In the genomic region with DNA sequence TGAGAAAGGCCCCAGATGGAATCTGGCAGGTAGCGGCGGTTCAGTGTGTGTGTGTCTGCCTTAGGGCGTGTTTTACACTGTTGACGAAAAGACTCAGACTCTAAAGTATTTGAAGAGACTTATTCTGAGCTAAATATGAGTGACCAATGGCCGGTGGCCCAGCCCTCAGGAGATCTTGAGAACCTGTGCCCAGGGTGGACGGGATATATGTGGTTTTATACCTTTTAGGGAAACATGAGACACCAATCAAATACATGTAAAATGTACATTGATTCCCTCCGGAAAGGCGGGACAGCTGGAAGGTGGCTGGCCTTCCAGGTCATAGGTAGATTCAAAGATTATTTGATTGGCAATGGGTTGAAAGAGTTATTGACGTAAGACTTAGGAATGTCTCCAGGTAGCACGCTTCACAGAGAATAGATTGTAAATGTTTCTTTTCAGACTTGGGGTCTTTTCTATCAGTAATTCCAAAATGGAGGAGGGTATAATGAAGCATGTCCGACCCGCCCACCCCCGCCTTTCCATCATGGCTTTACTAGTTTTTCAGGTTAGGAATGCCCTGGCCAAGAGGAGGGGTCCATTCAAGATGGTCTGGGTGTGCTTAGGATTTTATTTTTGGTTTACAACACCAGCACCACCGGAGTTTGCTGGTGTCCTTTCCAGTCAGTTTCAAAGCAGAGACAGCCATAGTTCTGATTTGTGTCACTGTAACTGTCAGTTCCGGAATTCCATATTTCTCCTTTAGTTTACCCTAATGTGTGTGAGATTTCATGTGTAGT, we compare ENCODE assay signal across 8 cellular contexts. TPM values are rescaled to one million over a fixed set of nuclear protein-coding genes. Genes with fewer than 3 reads are reported as not detected.
DNase-seq lines count a peak whose midpoint lies in the region; FAIRE-seq and TF ChIP-seq lines count a peak whose summit lies in the region.

No MANE protein-coding gene starts in this region.

- no peak for FAIRE-seq in H1 (lab: Jason Lieb, UNC)

- no peak overlapping the region for H2BK20ac ChIP-seq in H1 (ENCODE audit: low read length)

- H4K91ac ChIP-seq in H1 (replicated peaks; ENCODE audit: insufficient read length, low read length) = no peak overlapping the region

- 0 out of 2 replicates have a peak overlapping the region, but pooled peaks have one; percentile 43 for H4K8ac ChIP-seq in H1 (ENCODE audit: extremely low read depth, insufficient read depth, low read length)

- no peak for TF ChIP-seq RAD21 in H1 (IDR thresholded peaks at IDR 0.05 in 1 of 2, conservative IDR thresholded peaks at IDR 0.05 in 1 of 2; ENCODE audit: low read depth in 2 of 2, low read length in 2 of 2)

- H4K20me1 ChIP-seq in OCI-LY7 (ENCODE audit: insufficient read depth, low read length) (no peaks in the 10 kb centered on the region), H1 (replicated peaks in 1 of 2; ENCODE audit: control insufficient read depth in 1 of 2, insufficient read depth in 2 of 2, low read length in 2 of 2) (peaks cover 0 to 4% of the 10 kb centered on the region in 2 experiments)

- H2BK5ac ChIP-seq in H1 (ENCODE audit: low read depth, low read length) = 0 out of 2 replicates have a peak overlapping the region, but pooled peaks have one; percentile 64

- H3K9me2 ChIP-seq in OCI-LY7 (ENCODE audit: insufficient read depth, low read length) = no peaks in the 10 kb centered on the region

- H3K36me3 ChIP-seq in OCI-LY7 (ENCODE audit: insufficient read depth, low read length) (peaks cover 70% of the 10 kb centered on the region), H1 (ENCODE audit: control insufficient read depth in 2 of 4, insufficient read depth in 4 of 4, low read length in 3 of 4) (peaks cover 0 to 19% (median 3%) of the 10 kb centered on the region in 4 experiments; a peak in 4 of 8 replicates)

- TF ChIP-seq CTCF in OCI-LY7 (conservative IDR thresholded peaks at IDR 0.05; ENCODE audit: low read length) = no peak
- TF ChIP-seq CTCF in H1 (IDR thresholded peaks at IDR 0.05; ENCODE audit: control extremely low read depth in 1 of 3, insufficient read depth in 1 of 3, low read depth in 1 of 3, low read length in 3 of 3) = no peak

- TF ChIP-seq EP300 in H1 (IDR thresholded peaks at IDR 0.05; ENCODE audit: borderline replicate concordance in 1 of 2, low read depth in 2 of 2, low read length in 2 of 2) = no peak

- 32% methylated on average over 15 of the region's 15 CpGs; no CpG with 5 or more reads in 1 of the 2 experiments for WGBS in H1 (ENCODE audit: extremely low coverage in 1 of 2, insufficient coverage in 1 of 2, insufficient read length in 1 of 2, insufficient replicate concordance in 2 of 2, low coverage in 1 of 2, low lambda C conversion rate in 2 of 2, missing lambda C conversion rate in 1 of 2), 2 experiments

- H2AFZ ChIP-seq in OCI-LY7 (ENCODE audit: low read length) (peak overlapping the region; percentile 65), H1 (ENCODE audit: low read length) (peak overlapping the region; percentile 19; the same call in 1 of the 2 replicates)

- H3K56ac ChIP-seq in H1 (replicated peaks; ENCODE audit: insufficient read length, low read depth, low read length) = peak overlapping the region; percentile 5

- DNase-seq in NCI-H2107 treated with DMSO at 0.1 percent for 48 hours (lab: John Stamatoyannopoulos, UW; ENCODE audit: unreplicated experiment) (peak; percentile 8), NCI-H2107 (lab: John Stamatoyannopoulos, UW) (no peak), OCI-LY7 (ENCODE audit: low spot score) (no peak), H1 (ENCODE audit: low read depth in 1 of 2, low spot score in 2 of 2) (no peak), myocyte (ENCODE audit: low read depth) (peak; percentile 22), NCI-H1092 treated with DMSO at 0.1 percent for 48 hours (lab: John Stamatoyannopoulos, UW) (no peak), SK-N-DZ (ENCODE audit: low spot score) (no peak)
- no peak for DNase-seq in NK-92 treated with Interleukin-12 subunit alpha and Interleukin-12 subunit beta, amount 100 ng/mL, for 24 hours (lab: John Stamatoyannopoulos, UW)

- peak overlapping the region; percentile 35 for H3K27ac ChIP-seq in OCI-LY7 (ENCODE audit: low read depth, low read length, poor library complexity, severe bottlenecking)
- H3K27ac ChIP-seq in H1 (ENCODE audit: low read depth, low read length) = peak overlapping the region; percentile 41; the same call in 1 of the 2 replicates

- H3K79me1 ChIP-seq in H1 (ENCODE audit: low read depth, low read length) = peaks cover 3% of the 10 kb centered on the region

- no peak overlapping the region for H2BK12ac ChIP-seq in H1 (ENCODE audit: low read depth, low read length)

- no peak overlapping the region for H3K4ac ChIP-seq in H1 (replicated peaks; ENCODE audit: insufficient read length, low read depth, low read length)

- peaks cover 19% of the 10 kb centered on the region for H3K4me1 ChIP-seq in OCI-LY7 (ENCODE audit: insufficient read depth, low read length, poor library complexity, severe bottlenecking)
- H3K4me1 ChIP-seq in H1 (replicated peaks in 1 of 4; ENCODE audit: control insufficient read depth in 3 of 4, insufficient read depth in 4 of 4, low read length in 3 of 4) = peaks cover 0 to 4% (median 0%) of the 10 kb centered on the region in 4 experiments; a peak in 2 of 7 replicates

- no peak overlapping the region for H3K18ac ChIP-seq in H1 (ENCODE audit: extremely low read depth, low read length)

- no peak overlapping the region for H2AK5ac ChIP-seq in H1 (ENCODE audit: low read depth, low read length)

- no peak overlapping the region for H4K5ac ChIP-seq in H1 (ENCODE audit: insufficient read length, low read depth, low read length)

- H2BK15ac ChIP-seq in H1 (ENCODE audit: low read length) = no peak overlapping the region

- BruUV-seq in OCI-LY7 (replicated peaks; lab: Mats Ljungman, UMichigan) = no TSS peak

- H3K23ac ChIP-seq in H1 (ENCODE audit: insufficient read length) = no peak overlapping the region

- no peak overlapping the region for H2BK120ac ChIP-seq in H1 (replicated peaks; ENCODE audit: low read depth, low read length)

- CTCF ChIA-PET in OCI-LY7 (lab: Charles Lee; ENCODE audit: unreplicated experiment) = no interaction called here
- CTCF ChIA-PET in H1 (lab: Charles Lee; ENCODE audit: partially characterized antibody) = no interaction called here

- peaks cover 28% of the 10 kb centered on the region; the same call in 1 of the 2 replicates for H3K9me3 ChIP-seq in OCI-LY7 (ENCODE audit: low read length)
- H3K9me3 ChIP-seq in H1 (ENCODE audit: insufficient read depth in 2 of 2, low read depth in 1 of 2, low read length in 1 of 2) = no peaks in the 10 kb centered on the region

- peak overlapping the region; percentile 68 to 96 (median 78) for H3K9ac ChIP-seq in H1 (replicated peaks in 1 of 4; ENCODE audit: extremely low read depth in 1 of 4, low read depth in 3 of 4, low read length in 3 of 4)

- H3K14ac ChIP-seq in H1 (ENCODE audit: insufficient read length) = no peak overlapping the region

- H3K4me2 ChIP-seq in OCI-LY7 (ENCODE audit: low read length) = peak overlapping the region; percentile 71
- H3K4me2 ChIP-seq in H1 (ENCODE audit: insufficient read depth in 1 of 2, low read depth in 2 of 2, low read length in 2 of 2) = peak overlapping the region; percentile 85 to 95

- no peak for TF ChIP-seq POLR2A in H1 (IDR thresholded peaks at IDR 0.05; ENCODE audit: control extremely low read depth in 1 of 2, low read depth in 2 of 2, low read length in 2 of 2)

- POLR2A ChIA-PET in OCI-LY7 (lab: Charles Lee) = interaction anchor here (1.1 kb wide), 1 partner anchor 12 kb away, joined by 3 read pairs; no protein-coding TSS in a partner anchor
- POLR2A ChIA-PET in H1 (lab: Charles Lee; ENCODE audit: partially characterized antibody) = interaction anchor here (1.0 to 3.4 kb wide), 8 partner anchors 12 to 463 kb away, joined by 3 to 31 read pairs (median 4); partner anchors contain the start of genes OVOL3, ZNF260 and ZNF850

- no peaks in the 10 kb centered on the region for H3K27me3 ChIP-seq in H1 (replicated peaks in 1 of 4; ENCODE audit: control insufficient read depth in 3 of 4, extremely low read depth in 1 of 4, insufficient read depth in 3 of 4, low read length in 3 of 4)

- intact Hi-C loops in OCI-LY7 (cut with micrococcal nuclease; ENCODE audit: unreplicated experiment) = loop anchor here (2.0 to 5.0 kb wide), 5 partner anchors 45 to 893 kb away; partner anchors contain the start of genes ZNF260, ZNF420, ZNF567 and ZNF569

- H3K79me2 ChIP-seq in OCI-LY7 (ENCODE audit: insufficient read depth, low read depth, low read length) = peaks cover 30% of the 10 kb centered on the region; the same call in 1 of the 2 replicates
- H3K79me2 ChIP-seq in H1 (ENCODE audit: control insufficient read depth in 1 of 2, insufficient read depth in 2 of 2, low read length in 2 of 2) = peaks cover 0 to 55% of the 10 kb centered on the region in 2 experiments; a peak in 2 of 4 replicates

- peaks cover 8% of the 10 kb centered on the region for H3K23me2 ChIP-seq in H1 (ENCODE audit: low read depth, low read length)

- peak overlapping the region; percentile 91 for H3K4me3 ChIP-seq in OCI-LY7 (ENCODE audit: low read depth, low read length, poor library complexity, severe bottlenecking)
- peak overlapping the region; percentile 93 to 100 (median 96) for H3K4me3 ChIP-seq in H1 (ENCODE audit: extremely low read depth in 1 of 4, insufficient read depth in 2 of 4, low read depth in 3 of 4, low read length in 4 of 4)

RNA-seq across cellular contexts. Expression of gene ZNF529, which starts 1.0 kb away (rescaled TPM):
- total RNA-seq in OCI-LY7 (2014; rRNA removed; shearing (Covaris generic)) = 9.0 and 11.6 TPM in 2 replicates
- total RNA-seq in OCI-LY7 (2022) = 13.4 and 18.6 TPM in 2 replicates
- 12.4 and 14.1 TPM in 2 replicates for total RNA-seq in H1 (2021; fragmentation: NEBNext Ultra II Directional; extraction: Animal tissue kit (Norgen Biotek cat#: 25700))
- polyA plus RNA-seq in H1 (2011; rRNA removed) = 8.0 and 8.4 TPM in 2 replicates
- polyA plus RNA-seq in H1 (2011; cell fraction: cytosol; rRNA removed) = 8.7 TPM
- 8.9 TPM for polyA plus RNA-seq in H1 (2011; cell fraction: nucleus; rRNA removed)
- 4.3 to 8.0 TPM (median 5.9 TPM) in 4 replicates for polyA plus RNA-seq in H1 (2012, experiment 1 of 2)
- polyA plus RNA-seq in H1 (2012, experiment 2 of 2) = 0.68 TPM
- polyA plus RNA-seq in H1 (2013, experiment 1 of 2) = 7.6 TPM
- polyA plus RNA-seq in H1 (2013, experiment 2 of 2) = 6.6 TPM
- polyA minus RNA-seq in H1 (2011; rRNA and poly(A)+ RNA removed) = 7.3 and 11.3 TPM in 2 replicates
- 9.8 TPM for polyA minus RNA-seq in H1 (2011; cell fraction: cytosol; rRNA and poly(A)+ RNA removed)
- 11.7 TPM for polyA minus RNA-seq in H1 (2011; cell fraction: nucleus; rRNA and poly(A)+ RNA removed)
- 13.0 and 15.9 TPM in 2 replicates for total RNA-seq in myocyte
- 6.4 TPM for polyA plus RNA-seq in myocyte (2012)
- polyA plus RNA-seq in SK-N-DZ (2014; cell fraction: cytosol; rRNA removed) = 24.1 and 26.4 TPM in 2 replicates
- 21.7 and 26.0 TPM in 2 replicates for polyA plus RNA-seq in SK-N-DZ (2014; cell fraction: nucleus; rRNA removed)

RNA-seq across cellular contexts. Expression of gene ZNF382, which starts 31.0 kb away (rescaled TPM):
- 1.1 and 2.1 TPM in 2 replicates for total RNA-seq in OCI-LY7 (2014; rRNA removed; shearing (Covaris generic))
- 2.1 and 3.2 TPM in 2 replicates for total RNA-seq in OCI-LY7 (2022)
- 4.2 and 6.3 TPM in 2 replicates for total RNA-seq in H1 (2021; fragmentation: NEBNext Ultra II Directional; extraction: Animal tissue kit (Norgen Biotek cat#: 25700))
- 1.7 and 1.9 TPM in 2 replicates for polyA plus RNA-seq in H1 (2011; rRNA removed)
- 1.8 TPM for polyA plus RNA-seq in H1 (2011; cell fraction: cytosol; rRNA removed)
- 2.7 TPM for polyA plus RNA-seq in H1 (2011; cell fraction: nucleus; rRNA removed)
- polyA plus RNA-seq in H1 (2012, experiment 1 of 2) = 3.2 to 3.6 TPM (median 3.3 TPM) in 4 replicates
- polyA plus RNA-seq in H1 (2012, experiment 2 of 2) = 0.09 TPM
- polyA plus RNA-seq in H1 (2013, experiment 1 of 2) = 3.5 TPM
- 3.5 TPM for polyA plus RNA-seq in H1 (2013, experiment 2 of 2)
- polyA minus RNA-seq in H1 (2011; rRNA and poly(A)+ RNA removed) = 4.8 and 6.0 TPM in 2 replicates
- 2.3 TPM for polyA minus RNA-seq in H1 (2011; cell fraction: cytosol; rRNA and poly(A)+ RNA removed)
- 10.0 TPM for polyA minus RNA-seq in H1 (2011; cell fraction: nucleus; rRNA and poly(A)+ RNA removed)
- 4.9 and 5.2 TPM in 2 replicates for total RNA-seq in myocyte
- 3.3 TPM for polyA plus RNA-seq in myocyte (2012)
- polyA plus RNA-seq in SK-N-DZ (2014; cell fraction: cytosol; rRNA removed) = 8.9 and 13.2 TPM in 2 replicates
- 17.4 and 22.7 TPM in 2 replicates for polyA plus RNA-seq in SK-N-DZ (2014; cell fraction: nucleus; rRNA removed)

RNA-seq across cellular contexts. Expression of gene ZNF260, which starts 46.1 kb away (rescaled TPM):
- total RNA-seq in OCI-LY7 (2014; rRNA removed; shearing (Covaris generic)) = 9.9 and 11.1 TPM in 2 replicates
- total RNA-seq in OCI-LY7 (2022) (14.5 and 17.5 TPM in 2 replicates), myocyte (15.1 and 15.2 TPM in 2 replicates)
- 30.7 and 32.3 TPM in 2 replicates for total RNA-seq in H1 (2021; fragmentation: NEBNext Ultra II Directional; extraction: Animal tissue kit (Norgen Biotek cat#: 25700))
- polyA plus RNA-seq in H1 (2011; rRNA removed) = 4.1 and 5.5 TPM in 2 replicates
- 8.4 TPM for polyA plus RNA-seq in H1 (2011; cell fraction: cytosol; rRNA removed)
- polyA plus RNA-seq in H1 (2011; cell fraction: nucleus; rRNA removed) = 4.9 TPM
- 7.7 to 18.2 TPM (median 11.1 TPM) in 4 replicates for polyA plus RNA-seq in H1 (2012, experiment 1 of 2)
- 0.46 TPM for polyA plus RNA-seq in H1 (2012, experiment 2 of 2)
- polyA plus RNA-seq in H1 (2013, experiment 1 of 2) = 19.1 TPM
- 17.5 TPM for polyA plus RNA-seq in H1 (2013, experiment 2 of 2)
- polyA minus RNA-seq in H1 (2011; rRNA and poly(A)+ RNA removed) = 12.1 and 20.8 TPM in 2 replicates
- 61.4 TPM for polyA minus RNA-seq in H1 (2011; cell fraction: cytosol; rRNA and poly(A)+ RNA removed)
- polyA minus RNA-seq in H1 (2011; cell fraction: nucleus; rRNA and poly(A)+ RNA removed) = 103 TPM
- polyA plus RNA-seq in myocyte (2012) = 6.9 TPM
- 15.9 and 19.7 TPM in 2 replicates for polyA plus RNA-seq in SK-N-DZ (2014; cell fraction: cytosol; rRNA removed)
- 8.2 and 8.9 TPM in 2 replicates for polyA plus RNA-seq in SK-N-DZ (2014; cell fraction: nucleus; rRNA removed)

Comparison
In these comparisons a context has a peak if more than half of its experiments do, and no peak if none do; other contexts are left out.
1. DNase-seq: peak in NCI-H2107 treated with DMSO at 0.1 percent for 48 hours (single experiment) and myocyte (single experiment); none in NCI-H2107 (single experiment), OCI-LY7 (single experiment), H1 (0 of 2), NCI-H1092 treated with DMSO at 0.1 percent for 48 hours (single experiment), NK-92 treated with Interleukin-12 subunit alpha and Interleukin-12 subunit beta, amount 100 ng/mL, for 24 hours (single experiment) and SK-N-DZ (single experiment).